18 cellular contexts compared by ENCODE assay signal in the genomic region with DNA sequence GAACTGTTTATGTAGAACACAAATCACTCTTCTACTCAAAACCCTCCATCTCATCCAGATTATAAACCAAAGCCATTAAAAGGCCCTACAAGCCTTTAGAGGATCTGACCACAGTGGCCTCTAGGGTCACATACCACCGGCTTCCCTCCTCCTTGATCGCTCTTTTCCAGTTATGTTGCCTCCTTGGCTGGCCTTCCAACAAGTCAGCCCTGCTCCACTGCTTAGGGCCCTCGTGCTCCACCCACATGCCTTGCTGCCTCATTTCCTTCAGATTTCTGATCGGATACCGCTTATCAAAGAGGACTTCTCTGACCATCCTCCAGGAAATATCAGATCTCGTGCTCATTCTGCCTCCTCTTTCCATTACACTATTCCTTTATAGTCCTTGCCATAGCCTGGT.
"Had no signal": no experiment of that assay in that cellular context is flagged by ENCODE, and none has a peak within 500 bp of the region (broad histone marks: within the 10 kb centered on the region; RNA-seq: fewer than 3 reads in every experiment).

No MANE protein-coding gene starts in this region.

- H3K27ac ChIP-seq: lower lobe of right lung, neural progenitor cell, ovary, transverse colon had no signal

- DNase-seq: activated B cell treated with CpG ODN at 0.5 μM for 24 hours; activated CD4-positive, alpha-beta T cell treated with anti-CD3 and anti-CD28 coated beads for 48 hours; activated CD8-positive, alpha-beta T cell treated with anti-CD3 and anti-CD28 coated beads for 36 hours; activated effector memory CD4-positive, alpha-beta T cell treated with anti-CD3 and anti-CD28 coated beads, Interleukin-2, amount 50 U/mL, for 16 hours; activated T-cell treated with anti-CD3 and anti-CD28 coated beads, Interleukin-2, amount 50 U/mL, for 48 hours; amygdala; cortex of kidney; effector memory CD4-positive, alpha-beta T cell; left colon; lower lobe of right lung; midbrain; ovary; retina; stimulated activated CD4-positive, alpha-beta T cell treated with anti-CD3 and anti-CD28 coated beads, Interleukin-2, amount 100 ng/mL, for 48 hours; stimulated activated naive CD4-positive, alpha-beta T cell; T-helper 2 cell; transverse colon had no signal

- H3K9me3 ChIP-seq: lower lobe of right lung, ovary, transverse colon had no signal

- H3K4me1 ChIP-seq: lower lobe of right lung, neural progenitor cell had no signal

- ATAC-seq: activated CD8-positive, alpha-beta T cell treated with anti-CD3 and anti-CD28 coated beads for 36 hours; left colon; lower lobe of right lung had no signal

- H3K27me3 ChIP-seq: neural progenitor cell, ovary, transverse colon had no signal

- H3K4me3 ChIP-seq: lower lobe of right lung, neural progenitor cell, ovary, transverse colon had no signal

- H3K36me3 ChIP-seq: lower lobe of right lung, neural progenitor cell, ovary, transverse colon had no signal
